In genomic region chr4:187380181-187380581, GRCh38 we compare ENCODE assay signal across 10 cellular contexts.
DNase-seq lines count a peak whose midpoint lies in the region; ATAC-seq and TF ChIP-seq lines count a peak whose summit lies in the region.
"Had no signal": no experiment of that assay in that cellular context is flagged by ENCODE, and none has a peak within 500 bp of the region (broad histone marks: within the 10 kb centered on the region; RNA-seq: fewer than 3 reads in every experiment).

No MANE protein-coding gene starts in this region.

- H3K9me3 Mint-ChIP-seq in Calu3 (ENCODE audit: low read depth, unreplicated experiment), result no peaks in the 10 kb centered on the region

- no peaks in the 10 kb centered on the region for H3K4me1 Mint-ChIP-seq in Calu3 (ENCODE audit: low read depth, unreplicated experiment)

- H3K4me1 ChIP-seq in tibial artery, result peaks cover 0 to 6% (median 0%) of the 10 kb centered on the region in 4 donors

- CTCF ChIA-PET in Calu3 (lab: Charles Lee), result no interaction called here

- H3K27me3 ChIP-seq in tibial artery, result no peaks in the 10 kb centered on the region

- no peaks in the 10 kb centered on the region for H3K36me3 Mint-ChIP-seq in Calu3 (ENCODE audit: insufficient read depth, unreplicated experiment)

- no peak overlapping the region for H3K27ac Mint-ChIP-seq in Calu3 (ENCODE audit: unreplicated experiment)

- TF ChIP-seq CTCF in Calu3 (IDR thresholded peaks at IDR 0.05; ENCODE audit: unreplicated experiment) (no peak), tibial artery (IDR thresholded peaks at IDR 0.05) (no peak)

- no TSS peak for BruUV-seq in Calu3 (replicated peaks; lab: Mats Ljungman, UMichigan)

- no peak overlapping the region for H3K27ac ChIP-seq in tibial artery
- H3K27ac ChIP-seq: thoracic aorta had no signal

- H3K27me3 Mint-ChIP-seq in Calu3 (ENCODE audit: unreplicated experiment), result no peaks in the 10 kb centered on the region

- peak; percentile 72 for ATAC-seq in left lobe of liver

- H3K36me3 ChIP-seq in tibial artery, result no peaks in the 10 kb centered on the region
- H3K36me3 ChIP-seq: thoracic aorta had no signal

- H3K4me3 Mint-ChIP-seq in Calu3 (ENCODE audit: low read depth, unreplicated experiment), result no peak overlapping the region

- intact Hi-C loops in Calu3 (cut with micrococcal nuclease; ENCODE audit: unreplicated experiment), result no loop called here
- intact Hi-C loops in tibial artery (cut with DNase I; ENCODE audit: low total_unique reads), result no loop called here

- H3K9me3 ChIP-seq in tibial artery, result no peaks in the 10 kb centered on the region
- H3K9me3 ChIP-seq: thoracic aorta had no signal

- DNase-seq in Calu3 (peak; percentile 14), LoVo (ENCODE audit: low spot score) (peak; percentile 16), amniotic epithelial cell (ENCODE audit: low read depth) (peak; percentile 43), left lobe of liver (ENCODE audit: low spot score) (no peak), tibial artery (no peak), NOMO-1 treated with dmso at 0.1 percent for 144 hours (lab: John Stamatoyannopoulos, UW; ENCODE audit: unreplicated experiment) (no peak), cortex of kidney (lab: John Stamatoyannopoulos, UW) (no peak)
- no peak for DNase-seq in activated T-cell treated with anti-CD3 and anti-CD28 coated beads, Interleukin-2, amount 50 U/mL, for 48 hours
- DNase-seq: NCI-H2029 had no signal

- no peak overlapping the region for H3K4me3 ChIP-seq in tibial artery
- H3K4me3 ChIP-seq: thoracic aorta had no signal

Comparison
In these comparisons a context has a peak if more than half of its experiments do, and no peak if none do; other contexts are left out.
1. DNase-seq: peak in Calu3 (single experiment), LoVo (single experiment) and amniotic epithelial cell (single experiment); none in left lobe of liver (single experiment), tibial artery (0 of 2), NOMO-1 treated with dmso at 0.1 percent for 144 hours (single experiment), cortex of kidney (single experiment) and activated T-cell treated with anti-CD3 and anti-CD28 coated beads, Interleukin-2, amount 50 U/mL, for 48 hours (0 of 2).